ENCODE assay signal across 9 cellular contexts in the genomic region with DNA sequence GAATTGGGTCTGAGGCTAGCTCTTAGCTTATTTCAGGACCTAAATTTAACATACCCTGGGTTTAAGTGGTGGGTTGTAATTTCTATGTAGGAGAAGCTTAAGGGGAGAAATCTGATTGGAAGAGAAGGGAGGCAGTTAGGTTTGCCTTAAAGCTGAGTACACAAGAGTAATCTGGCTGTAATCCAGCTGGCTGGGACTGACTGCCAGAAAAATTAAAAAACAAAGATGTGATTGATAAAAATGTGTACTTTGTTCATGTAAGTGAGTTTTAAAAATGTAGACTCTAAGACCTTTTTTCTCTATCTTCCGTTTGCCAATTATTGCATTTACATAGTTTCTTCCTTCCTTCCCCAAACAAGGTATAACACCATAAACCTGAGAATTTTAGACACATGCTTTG. TPM values are rescaled to one million over a fixed set of nuclear protein-coding genes. Genes with fewer than 3 reads are reported as not detected.
DNase-seq lines count a peak whose midpoint lies in the region; ATAC-seq and TF ChIP-seq lines count a peak whose summit lies in the region.
"Had no signal": no experiment of that assay in that cellular context is flagged by ENCODE, and none has a peak within 500 bp of the region (broad histone marks: within the 10 kb centered on the region; RNA-seq: fewer than 3 reads in every experiment).

No MANE protein-coding gene starts in this region.

- no peaks in the 10 kb centered on the region for H3K4me1 Mint-ChIP-seq in MCF 10A (ENCODE audit: insufficient read depth, unreplicated experiment)
- no peaks in the 10 kb centered on the region for H3K4me1 Mint-ChIP-seq in natural killer cell treated with Interleukin-12 subunit alpha and Interleukin-12 subunit beta and Interleukin-15 and Interleukin-18, amount 100 ng/mL, for 72 hours (ENCODE audit: low read depth in 2 of 2)

- ATAC-seq in sciatic nerve (peak; percentile 67), HG02981 (IDR thresholded peaks at IDR 0.05; ENCODE audit: unreplicated experiment) (no peak)
- no peak for ATAC-seq in natural killer cell treated with Interleukin-12 subunit alpha and Interleukin-12 subunit beta and Interleukin-15 and Interleukin-18, amount 100 ng/mL, for 72 hours

- no peak overlapping the region for H3K4me3 ChIP-seq in lower leg skin (ENCODE audit: low read depth, poor library complexity, severe bottlenecking)
- H3K4me3 ChIP-seq: SK-N-MC had no signal

- CTCF ChIA-PET in MCF 10A (lab: Yijun Ruan, JAX): interaction anchor here (0.6 to 2.4 kb wide), 9 partner anchors 10 to 438 kb away, joined by 3 to 9 read pairs (median 5); a partner anchor contains a TSS

- no peaks in the 10 kb centered on the region for H3K27me3 Mint-ChIP-seq in MCF 10A (ENCODE audit: insufficient read depth, unreplicated experiment)
- no peaks in the 10 kb centered on the region for H3K27me3 Mint-ChIP-seq in natural killer cell treated with Interleukin-12 subunit alpha and Interleukin-12 subunit beta and Interleukin-15 and Interleukin-18, amount 100 ng/mL, for 72 hours

- no peak overlapping the region for H3K4me3 Mint-ChIP-seq in MCF 10A (ENCODE audit: unreplicated experiment)
- H3K4me3 Mint-ChIP-seq in natural killer cell treated with Interleukin-12 subunit alpha and Interleukin-12 subunit beta and Interleukin-15 and Interleukin-18, amount 100 ng/mL, for 72 hours: no peak overlapping the region

- TF ChIP-seq CTCF in MCF 10A (IDR thresholded peaks at IDR 0.05; ENCODE audit: unreplicated experiment) (no peak), lower leg skin (IDR thresholded peaks at IDR 0.05) (no peak)

- TF ChIP-seq POLR2A in lower leg skin (IDR thresholded peaks at IDR 0.05): no peak

- no peak overlapping the region for H3K27ac Mint-ChIP-seq in MCF 10A (ENCODE audit: low read depth, unreplicated experiment)
- H3K27ac Mint-ChIP-seq in natural killer cell treated with Interleukin-12 subunit alpha and Interleukin-12 subunit beta and Interleukin-15 and Interleukin-18, amount 100 ng/mL, for 72 hours: no peak overlapping the region

- H3K9me3 Mint-ChIP-seq in MCF 10A (ENCODE audit: unreplicated experiment): no peaks in the 10 kb centered on the region
- no peaks in the 10 kb centered on the region for H3K9me3 Mint-ChIP-seq in natural killer cell treated with Interleukin-12 subunit alpha and Interleukin-12 subunit beta and Interleukin-15 and Interleukin-18, amount 100 ng/mL, for 72 hours

- DNase-seq in NCI-H1436 treated with DMSO at 0.1 percent for 48 hours (lab: John Stamatoyannopoulos, UW) (peak; percentile 71), MCF 10A (ENCODE audit: unreplicated experiment) (peak; percentile 54), sciatic nerve (ENCODE audit: low spot score) (no peak), lower leg skin (ENCODE audit: low spot score in 2 of 2) (no peak)
- DNase-seq in natural killer cell treated with Interleukin-12 subunit alpha and Interleukin-12 subunit beta and Interleukin-15 and Interleukin-18, amount 100 ng/mL, for 72 hours (ENCODE audit: low spot score): no peak

- WGBS in lower leg skin, 2 donors: 31% methylated on average over 1 of the region's 1 CpG

- no TSS peak for BruUV-seq in MCF 10A (replicated peaks; lab: Mats Ljungman, UMichigan)

- peaks cover 2% of the 10 kb centered on the region for H3K36me3 Mint-ChIP-seq in MCF 10A (ENCODE audit: insufficient read depth, unreplicated experiment)
- H3K36me3 Mint-ChIP-seq in natural killer cell treated with Interleukin-12 subunit alpha and Interleukin-12 subunit beta and Interleukin-15 and Interleukin-18, amount 100 ng/mL, for 72 hours: no peaks in the 10 kb centered on the region

- intact Hi-C loops in MCF 10A (cut with micrococcal nuclease): no loop called here
- intact Hi-C loops in sciatic nerve (cut with DNase I): no loop called here
- intact Hi-C loops in lower leg skin (cut with DNase I; ENCODE audit: low total_unique reads): no loop called here

- POLR2A ChIA-PET in MCF 10A (lab: Yijun Ruan, JAX): interaction anchor here (0.6 to 3.3 kb wide), 15 partner anchors 11 to 255 kb away, joined by 3 to 24 read pairs (median 4); a partner anchor contains a TSS

RNA-seq across cellular contexts. Expression of a gene that starts 17.4 kb away (rescaled TPM):
- total RNA-seq in MCF 10A (2022): not detected in 2 replicates
- not detected for total RNA-seq in sciatic nerve
- 1 to 10 TPM in 1 of 4 donors, under 1 TPM in 1, not detected in 2; 0.55 to 2.8 TPM for total RNA-seq in lower leg skin
- not detected for total RNA-seq in natural killer cell treated with Interleukin-12 subunit alpha and Interleukin-12 subunit beta and Interleukin-15 and Interleukin-18, amount 100 ng/mL, for 72 hours
- total RNA-seq: foreskin keratinocyte, HT1080 had no signal

RNA-seq across cellular contexts. Expression of a gene that starts 19.9 kb away (rescaled TPM):
- total RNA-seq in MCF 10A (2022): 5.7 and 10.0 TPM in 2 replicates
- 41.8 TPM for total RNA-seq in sciatic nerve
- total RNA-seq in lower leg skin: 10 to 100 TPM; 12.2 to 20.4 (median 18.8) TPM
- total RNA-seq in natural killer cell treated with Interleukin-12 subunit alpha and Interleukin-12 subunit beta and Interleukin-15 and Interleukin-18, amount 100 ng/mL, for 72 hours: 10 to 100 TPM in 1 of 2 donors, 1 to 10 TPM in 1; 5.0 to 11.3 TPM

RNA-seq across cellular contexts. Expression of a gene that starts 22.4 kb away (rescaled TPM):
- total RNA-seq in MCF 10A (2022) (33.8 and 35.8 TPM in 2 replicates), sciatic nerve (28.9 TPM), lower leg skin (10 to 100 TPM; 17.1 to 26.4 (median 22.1) TPM)
- 10 to 100 TPM; 17.9 to 19.6 TPM for total RNA-seq in natural killer cell treated with Interleukin-12 subunit alpha and Interleukin-12 subunit beta and Interleukin-15 and Interleukin-18, amount 100 ng/mL, for 72 hours

RNA-seq across cellular contexts. Expression of a gene that starts 22.5 kb away (rescaled TPM):
- total RNA-seq in MCF 10A (2022) (51.3 and 55.2 TPM in 2 replicates), sciatic nerve (67.5 TPM), lower leg skin (10 to 100 TPM; 53.7 to 83.3 (median 65.0) TPM)
- total RNA-seq in natural killer cell treated with Interleukin-12 subunit alpha and Interleukin-12 subunit beta and Interleukin-15 and Interleukin-18, amount 100 ng/mL, for 72 hours: 10 to 100 TPM; 68.4 to 81.4 TPM

RNA-seq across cellular contexts. Expression of a gene that starts 39.1 kb away (rescaled TPM):
- 58.7 and 66.2 TPM in 2 replicates for total RNA-seq in MCF 10A (2022)
- 28.8 TPM for total RNA-seq in sciatic nerve
- total RNA-seq in lower leg skin: 10 to 100 TPM; 18.2 to 26.6 (median 20.5) TPM
- total RNA-seq in natural killer cell treated with Interleukin-12 subunit alpha and Interleukin-12 subunit beta and Interleukin-15 and Interleukin-18, amount 100 ng/mL, for 72 hours: 10 to 100 TPM; 29.4 to 35.7 TPM

Comparison
In these comparisons a context has a peak if more than half of its experiments do, and no peak if none do; other contexts are left out.
1. DNase-seq: peak in NCI-H1436 treated with DMSO at 0.1 percent for 48 hours (single experiment) and MCF 10A (single experiment); none in sciatic nerve (single experiment), lower leg skin (0 of 2) and natural killer cell treated with Interleukin-12 subunit alpha and Interleukin-12 subunit beta and Interleukin-15 and Interleukin-18, amount 100 ng/mL, for 72 hours (single experiment).